ENCODE assay signal across 18 cellular contexts in genomic region chr6:36613200-36613995, GRCh38. TPM values are rescaled to one million over a fixed set of nuclear protein-coding genes. Genes with fewer than 3 reads are reported as not detected.
DNase-seq lines count a peak whose midpoint lies in the region; ATAC-seq and TF ChIP-seq lines count a peak whose summit lies in the region.
"Had no signal": no experiment of that assay in that cellular context is flagged by ENCODE, and none has a peak within 500 bp of the region (broad histone marks: within the 10 kb centered on the region; RNA-seq: fewer than 3 reads in every experiment).

No MANE protein-coding gene starts in this region.

- H3K36me3 Mint-ChIP-seq in activated T-cell treated with anti-CD3 and anti-CD28 coated beads, Interleukin-2, amount 50 U/mL, for 24 hours (ENCODE audit: low read depth): peaks cover 86% of the 10 kb centered on the region
- peaks cover 37% of the 10 kb centered on the region for H3K36me3 Mint-ChIP-seq in activated naive CD8-positive, alpha-beta T cell treated with anti-CD3 and anti-CD28 coated beads, Interleukin-2, amount 50 U/mL, for 24 hours (ENCODE audit: low read depth)

- H3K27me3 Mint-ChIP-seq in activated T-cell treated with anti-CD3 and anti-CD28 coated beads, Interleukin-2, amount 50 U/mL, for 24 hours: no peaks in the 10 kb centered on the region
- H3K27me3 Mint-ChIP-seq in activated naive CD8-positive, alpha-beta T cell treated with anti-CD3 and anti-CD28 coated beads, Interleukin-2, amount 50 U/mL, for 24 hours: no peaks in the 10 kb centered on the region

- H3K4me3 ChIP-seq in HEK293 (ENCODE audit: low read depth, low read length) (no peak overlapping the region), psoas muscle (no peak overlapping the region), WERI-Rb-1 (ENCODE audit: low read depth, low read length) (no peak overlapping the region)
- H3K4me3 ChIP-seq: adrenal gland, colonic mucosa, heart left ventricle had no signal

- no peak overlapping the region; the same call in 1 of the 2 replicates for H3K27ac ChIP-seq in HEK293 (ENCODE audit: extremely low read depth, low read depth, low read length)
- peak overlapping the region; percentile 81 for H3K27ac ChIP-seq in psoas muscle
- no peak overlapping the region for H3K27ac ChIP-seq in WERI-Rb-1
- H3K27ac ChIP-seq: adrenal gland, colonic mucosa had no signal

- no peaks in the 10 kb centered on the region for H3K9me3 ChIP-seq in HEK293 (ENCODE audit: control insufficient read depth, insufficient read depth, low read depth, low read length)
- no peaks in the 10 kb centered on the region for H3K9me3 ChIP-seq in psoas muscle
- no peaks in the 10 kb centered on the region for H3K9me3 ChIP-seq in WERI-Rb-1 (ENCODE audit: severe bottlenecking)
- H3K9me3 ChIP-seq: adrenal gland, colonic mucosa, heart left ventricle had no signal

- no peaks in the 10 kb centered on the region for H3K4me1 ChIP-seq in HEK293 (ENCODE audit: control insufficient read depth, insufficient read depth, low read length)
- peaks cover 35% of the 10 kb centered on the region for H3K4me1 ChIP-seq in psoas muscle

- POLR2A ChIA-PET in HEK293 (lab: Yijun Ruan, JAX): no interaction called here

- no peak for TF ChIP-seq CTCF in HEK293 (tag by site-specific recombination; IDR thresholded peaks at IDR 0.05)
- no peak for TF ChIP-seq CTCF in psoas muscle (IDR thresholded peaks at IDR 0.05)
- no peak for TF ChIP-seq CTCF in WERI-Rb-1 (IDR thresholded peaks at IDR 0.05; ENCODE audit: low read depth, low read length)

- H3K9me3 Mint-ChIP-seq in activated T-cell treated with anti-CD3 and anti-CD28 coated beads, Interleukin-2, amount 50 U/mL, for 24 hours: no peaks in the 10 kb centered on the region
- no peaks in the 10 kb centered on the region for H3K9me3 Mint-ChIP-seq in activated naive CD8-positive, alpha-beta T cell treated with anti-CD3 and anti-CD28 coated beads, Interleukin-2, amount 50 U/mL, for 24 hours

- H3K36me3 ChIP-seq in HEK293 (ENCODE audit: control insufficient read depth in 2 of 2, insufficient read depth in 1 of 2, low read length in 2 of 2): peaks cover 18 to 50% of the 10 kb centered on the region in 2 experiments
- H3K36me3 ChIP-seq in psoas muscle (ENCODE audit: insufficient read depth in 1 of 2, low read depth in 1 of 2): peaks cover 3 to 44% of the 10 kb centered on the region in 2 donors
- peaks cover 86% of the 10 kb centered on the region for H3K36me3 ChIP-seq in WERI-Rb-1
- H3K36me3 ChIP-seq: colonic mucosa had no signal

- WGBS in psoas muscle, 3 donors: 88 to 93% (median 90%) methylated on average over 9 of the region's 9 CpGs

- ATAC-seq in activated naive CD8-positive, alpha-beta T cell treated with anti-CD3 and anti-CD28 coated beads, Interleukin-2, amount 50 U/mL, for 24 hours: no peak
- no peak for ATAC-seq in psoas muscle
- ATAC-seq: heart left ventricle, left ventricle myocardium superior, right cardiac atrium had no signal

- intact Hi-C loops in psoas muscle (cut with DNase I): loop anchor here in 1 of 2 donors (10.0 kb wide), 1 partner anchor 231 kb away; no protein-coding TSS in a partner anchor

- peaks cover 37% of the 10 kb centered on the region for H3K4me1 Mint-ChIP-seq in activated T-cell treated with anti-CD3 and anti-CD28 coated beads, Interleukin-2, amount 50 U/mL, for 24 hours (ENCODE audit: low read depth)
- H3K4me1 Mint-ChIP-seq in activated naive CD8-positive, alpha-beta T cell treated with anti-CD3 and anti-CD28 coated beads, Interleukin-2, amount 50 U/mL, for 24 hours: peaks cover 16% of the 10 kb centered on the region

- peak; percentile 14 for DNase-seq in activated T-cell treated with anti-CD3 and anti-CD28 coated beads, Interleukin-2, amount 50 U/mL, for 24 hours
- DNase-seq in activated T-cell treated with anti-CD3 and anti-CD28 coated beads for 4 hours: no peak
- DNase-seq in activated naive CD8-positive, alpha-beta T cell treated with anti-CD3 and anti-CD28 coated beads, Interleukin-2, amount 50 U/mL, for 24 hours: no peak
- no peak for DNase-seq in psoas muscle
- DNase-seq in SHP77 treated with DMSO at 0.1 percent for 48 hours (lab: John Stamatoyannopoulos, UW): no peak
- no peak for DNase-seq in WERI-Rb-1
- DNase-seq in stimulated activated CD4-positive, alpha-beta T cell treated with anti-CD3 and anti-CD28 coated beads, Interleukin-15, amount 100 ng/mL, for 24 hours: no peak
- DNase-seq: C1 segment of cervical spinal cord, colonic mucosa, heart left ventricle, left ventricle myocardium superior, NCI-H146, NCI-H2171, NCI-H526, occipital lobe had no signal

- peak overlapping the region; percentile 40 for H3K27ac Mint-ChIP-seq in activated T-cell treated with anti-CD3 and anti-CD28 coated beads, Interleukin-2, amount 50 U/mL, for 24 hours
- H3K27ac Mint-ChIP-seq in activated naive CD8-positive, alpha-beta T cell treated with anti-CD3 and anti-CD28 coated beads, Interleukin-2, amount 50 U/mL, for 24 hours: peak overlapping the region; percentile 43

- CTCF ChIA-PET in HEK293 (lab: Yijun Ruan, JAX): interaction anchor here (0.7 to 10.2 kb wide), 7 partner anchors 10 to 359 kb away, joined by 3 to 156 read pairs (median 5); no protein-coding TSS in a partner anchor

- H3K4me3 Mint-ChIP-seq in activated T-cell treated with anti-CD3 and anti-CD28 coated beads, Interleukin-2, amount 50 U/mL, for 24 hours: no peak overlapping the region
- no peak overlapping the region for H3K4me3 Mint-ChIP-seq in activated naive CD8-positive, alpha-beta T cell treated with anti-CD3 and anti-CD28 coated beads, Interleukin-2, amount 50 U/mL, for 24 hours

- H3K27me3 ChIP-seq in psoas muscle (ENCODE audit: insufficient read depth in 3 of 3, low read length in 2 of 3): no peaks in the 10 kb centered on the region
- H3K27me3 ChIP-seq in WERI-Rb-1 (ENCODE audit: insufficient read depth, low read depth, severe bottlenecking): no peaks in the 10 kb centered on the region
- H3K27me3 ChIP-seq: adrenal gland, colonic mucosa, heart left ventricle had no signal

TF ChIP-seq in HEK293, 187 proteins besides CTCF, POLR2A, EP300 and RAD21:
- TF ChIP-seq ZNF600 (tag by site-specific recombination; IDR thresholded peaks at IDR 0.05) (peak; percentile 89), KLF16 (tag by site-specific recombination; IDR thresholded peaks at IDR 0.05) (no peak), ZNF664 (tag by site-specific recombination; IDR thresholded peaks at IDR 0.05) (peak; percentile 38; the same call in 1 of the 2 replicates)

RNA-seq across cellular contexts. Expression of gene SRSF3, which starts 19.2 kb away (rescaled TPM):
- 100 to 1,000 TPM in 2 of 4 donors, 10 to 100 TPM in 2; 64.6 to 182 (median 125) TPM for total RNA-seq in psoas muscle
- polyA plus RNA-seq in psoas muscle: 100 to 1,000 TPM; 109 to 267 (median 176) TPM
